Comparison of ENCODE assay signal across 8 cellular contexts in the genomic region with DNA sequence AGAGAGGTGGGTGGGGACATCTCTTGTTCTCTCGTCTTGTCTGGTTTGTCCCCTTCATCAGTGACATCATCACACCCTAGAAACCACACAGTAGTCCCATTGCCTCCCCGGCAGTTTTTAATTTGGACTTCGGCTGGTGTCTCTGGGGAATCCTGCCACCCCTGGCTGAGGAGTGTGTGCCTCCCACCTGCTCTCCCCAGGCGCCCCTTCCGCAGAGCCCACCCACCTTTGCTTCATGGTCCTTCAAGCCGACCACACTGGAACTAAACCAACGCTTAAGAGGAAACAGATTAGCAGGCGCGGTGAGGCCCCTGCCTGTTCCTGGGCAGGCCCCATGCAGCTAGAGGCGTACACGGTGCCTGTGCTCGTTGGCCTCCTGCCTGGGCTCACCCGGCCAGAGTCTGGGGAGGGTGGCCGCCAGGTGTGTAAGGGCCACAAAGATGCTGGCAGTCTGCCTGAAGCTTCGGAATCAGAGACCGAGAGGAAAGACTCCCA.
DNase-seq lines count a peak whose midpoint lies in the region; ATAC-seq, FAIRE-seq and TF ChIP-seq lines count a peak whose summit lies in the region.

No MANE protein-coding gene starts in this region.

- DNase-seq in DMS53 treated with DMSO at 0.1 percent for 48 hours (lab: John Stamatoyannopoulos, UW; ENCODE audit: unreplicated experiment) (peak; percentile 22), Peyer's patch (peak in 2 of 3 donors; percentile 69), left ventricle myocardium inferior (peak; percentile 25), NAMALWA (ENCODE audit: low spot score) (no peak), posterior vena cava (ENCODE audit: low spot score) (no peak), urothelium cell line (ENCODE audit: low spot score) (no peak)

- no peak for TF ChIP-seq CTCF in Peyer's patch (IDR thresholded peaks at IDR 0.05)
- no peak for TF ChIP-seq CTCF in left ventricle myocardium inferior (IDR thresholded peaks at IDR 0.05; ENCODE audit: borderline replicate concordance)

- intact Hi-C loops in left ventricle myocardium inferior (cut with micrococcal nuclease) = no loop called here
- intact Hi-C loops in posterior vena cava (cut with DNase I) = loop anchor here in 1 of 2 donors (10.0 kb wide), 1 partner anchor 68 kb away; no protein-coding TSS in a partner anchor

- H3K4me1 ChIP-seq in Peyer's patch (peaks cover 0 to 9% (median 0%) of the 10 kb centered on the region in 4 donors), left ventricle myocardium inferior (peaks cover 50% of the 10 kb centered on the region)

- H3K9me3 ChIP-seq in Peyer's patch (no peaks in the 10 kb centered on the region), left ventricle myocardium inferior (replicated peaks) (no peaks in the 10 kb centered on the region)

- no peak for TF ChIP-seq POLR2A in Peyer's patch (IDR thresholded peaks at IDR 0.05)

- no peak overlapping the region for H3K4me3 ChIP-seq in Peyer's patch
- no peak overlapping the region for H3K4me3 ChIP-seq in left ventricle myocardium inferior

- FAIRE-seq in urothelium cell line (lab: Jason Lieb, UNC) = no peak

- H3K27me3 ChIP-seq in Peyer's patch = no peaks in the 10 kb centered on the region
- peaks cover 5% of the 10 kb centered on the region for H3K27me3 ChIP-seq in left ventricle myocardium inferior (ENCODE audit: low read depth)

- ATAC-seq in GM21825 (IDR thresholded peaks at IDR 0.05; ENCODE audit: unreplicated experiment) (peak; percentile 61), GM19467 (IDR thresholded peaks at IDR 0.05; ENCODE audit: unreplicated experiment) (no peak)

- no peaks in the 10 kb centered on the region for H3K36me3 ChIP-seq in Peyer's patch
- H3K36me3 ChIP-seq in left ventricle myocardium inferior = no peaks in the 10 kb centered on the region

- H3K27ac ChIP-seq in Peyer's patch (peak overlapping the region; percentile 6 to 61 (median 26)), left ventricle myocardium inferior (replicated peaks) (peak overlapping the region; percentile 53)

Comparison
In these comparisons a context has a peak if more than half of its experiments do, and no peak if none do; other contexts are left out.
1. DNase-seq: peak in DMS53 treated with DMSO at 0.1 percent for 48 hours (single experiment), Peyer's patch (2 of 3) and left ventricle myocardium inferior (single experiment); none in NAMALWA (single experiment), posterior vena cava (single experiment) and urothelium cell line (single experiment).